In the genomic region with DNA sequence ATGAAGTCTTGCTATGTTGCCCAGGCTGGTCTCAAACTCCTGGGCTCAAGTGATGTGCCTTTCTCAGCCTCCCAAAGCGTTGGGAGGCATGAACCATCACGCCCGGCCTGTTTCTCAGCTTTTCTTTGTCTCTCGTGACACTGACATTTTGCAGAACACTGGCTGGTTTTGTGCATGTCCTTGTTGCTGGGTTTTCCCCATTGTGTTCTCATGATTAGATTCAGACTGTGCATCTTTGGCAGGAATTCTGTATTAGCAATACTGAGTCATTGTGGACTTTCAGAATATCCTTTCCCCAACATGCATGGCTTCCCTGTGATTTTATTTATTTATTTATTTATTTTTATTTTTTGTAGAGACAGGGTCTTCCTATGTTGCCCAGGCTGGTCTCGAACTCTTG, we compare ENCODE assay signal across 16 cellular contexts.
DNase-seq lines count a peak whose midpoint lies in the region; ATAC-seq, FAIRE-seq and TF ChIP-seq lines count a peak whose summit lies in the region.
"Had no signal": no experiment of that assay in that cellular context is flagged by ENCODE, and none has a peak within 500 bp of the region (broad histone marks: within the 10 kb centered on the region; RNA-seq: fewer than 3 reads in every experiment).

No MANE protein-coding gene starts in this region.

- no peaks in the 10 kb centered on the region for H3K36me3 Mint-ChIP-seq in glutamatergic neuron (ENCODE audit: unreplicated experiment)

- no peak for TF ChIP-seq CTCF in fibroblast of villous mesenchyme (IDR thresholded peaks at IDR 0.05; ENCODE audit: insufficient read depth, low read depth, low read length)
- TF ChIP-seq CTCF in glutamatergic neuron (IDR thresholded peaks at IDR 0.05; ENCODE audit: partially characterized antibody, unreplicated experiment): no peak

- TF ChIP-seq POLR2A in H54 (IDR thresholded peaks at IDR 0.05; ENCODE audit: low read depth, low read length): no peak

- no peak for ATAC-seq in GM21381 (IDR thresholded peaks at IDR 0.05; ENCODE audit: unreplicated experiment)
- no peak for ATAC-seq in HG02852 (IDR thresholded peaks at IDR 0.05; ENCODE audit: unreplicated experiment)
- ATAC-seq: heart right ventricle, left ventricle myocardium superior, T-helper 17 cell had no signal

- no peaks in the 10 kb centered on the region for H3K36me3 ChIP-seq in adipocyte (ENCODE audit: control insufficient read depth, insufficient read depth, low read length, severe bottlenecking)
- H3K36me3 ChIP-seq: neural progenitor cell had no signal

- H3K4me1 Mint-ChIP-seq in glutamatergic neuron (ENCODE audit: low read depth, unreplicated experiment): peaks cover 12% of the 10 kb centered on the region

- H3K27ac Mint-ChIP-seq in glutamatergic neuron (ENCODE audit: unreplicated experiment): no peak overlapping the region
- H3K27ac Mint-ChIP-seq: activated T-cell treated with anti-CD3 and anti-CD28 coated beads, Interleukin-2, amount 50 U/mL, for 24 hours; neural progenitor cell; T-helper 17 cell had no signal

- H3K9me3 ChIP-seq in adipocyte (ENCODE audit: control insufficient read depth, low read length): no peaks in the 10 kb centered on the region
- H3K9me3 ChIP-seq: heart right ventricle had no signal

- DNase-seq in H54 (ENCODE audit: insufficient read length, low spot score): peak; percentile 42
- peak; percentile 54 for DNase-seq in adipocyte (ENCODE audit: low read depth)
- DNase-seq in fibroblast of villous mesenchyme (ENCODE audit: low read depth): peak; percentile 51
- no peak for DNase-seq in glutamatergic neuron
- no peak for DNase-seq in stimulated activated CD4-positive, alpha-beta T cell treated with anti-CD3 and anti-CD28 coated beads, Interleukin-4, amount 100 ng/mL, for 24 hours
- DNase-seq: activated CD4-positive, alpha-beta T cell treated with anti-CD3 and anti-CD28 coated beads for 4 hours; activated T-cell treated with anti-CD3 and anti-CD28 coated beads, Interleukin-2, amount 50 U/mL, for 24 hours; heart right ventricle; left ventricle myocardium superior; NCI-H1417; NCI-H524; RPMI8226; T-helper 17 cell had no signal

- H3K9me3 Mint-ChIP-seq in glutamatergic neuron (ENCODE audit: unreplicated experiment): peaks cover 13% of the 10 kb centered on the region
- H3K9me3 Mint-ChIP-seq: activated T-cell treated with anti-CD3 and anti-CD28 coated beads, Interleukin-2, amount 50 U/mL, for 24 hours; neural progenitor cell had no signal

- peaks cover 6% of the 10 kb centered on the region for H3K4me1 ChIP-seq in adipocyte (ENCODE audit: control insufficient read depth, insufficient read depth, low read length)
- H3K4me1 ChIP-seq: neural progenitor cell had no signal

- H3K4me3 Mint-ChIP-seq in glutamatergic neuron (ENCODE audit: unreplicated experiment): no peak overlapping the region
- H3K4me3 Mint-ChIP-seq: activated T-cell treated with anti-CD3 and anti-CD28 coated beads, Interleukin-2, amount 50 U/mL, for 24 hours; neural progenitor cell; T-helper 17 cell had no signal

- no peaks in the 10 kb centered on the region for H3K27me3 ChIP-seq in adipocyte (replicated peaks; ENCODE audit: control insufficient read depth, insufficient read depth, low read length)
- H3K27me3 ChIP-seq: heart right ventricle, neural progenitor cell had no signal

- FAIRE-seq in H54 (lab: Jason Lieb, UNC): no peak

- H3K9ac ChIP-seq in adipocyte (ENCODE audit: low read length): no peak overlapping the region
- H3K9ac ChIP-seq: neural progenitor cell had no signal

- H3K4me3 ChIP-seq in adipocyte (ENCODE audit: low read length) (no peak overlapping the region), fibroblast of villous mesenchyme (ENCODE audit: low read depth, low read length) (no peak overlapping the region)
- H3K4me3 ChIP-seq: heart right ventricle, neural progenitor cell had no signal

- H3K27me3 Mint-ChIP-seq in glutamatergic neuron (ENCODE audit: unreplicated experiment): peaks cover 4% of the 10 kb centered on the region
- H3K27me3 Mint-ChIP-seq: activated T-cell treated with anti-CD3 and anti-CD28 coated beads, Interleukin-2, amount 50 U/mL, for 24 hours; T-helper 17 cell had no signal

Comparison
In these comparisons a context has a peak if more than half of its experiments do, and no peak if none do; other contexts are left out.
1. DNase-seq: peak in H54 (single experiment), adipocyte (single experiment) and fibroblast of villous mesenchyme (single experiment); none in glutamatergic neuron (single experiment) and stimulated activated CD4-positive, alpha-beta T cell treated with anti-CD3 and anti-CD28 coated beads, Interleukin-4, amount 100 ng/mL, for 24 hours (single experiment).